Comparison of ENCODE assay signal across 14 cellular contexts in the genomic region with DNA sequence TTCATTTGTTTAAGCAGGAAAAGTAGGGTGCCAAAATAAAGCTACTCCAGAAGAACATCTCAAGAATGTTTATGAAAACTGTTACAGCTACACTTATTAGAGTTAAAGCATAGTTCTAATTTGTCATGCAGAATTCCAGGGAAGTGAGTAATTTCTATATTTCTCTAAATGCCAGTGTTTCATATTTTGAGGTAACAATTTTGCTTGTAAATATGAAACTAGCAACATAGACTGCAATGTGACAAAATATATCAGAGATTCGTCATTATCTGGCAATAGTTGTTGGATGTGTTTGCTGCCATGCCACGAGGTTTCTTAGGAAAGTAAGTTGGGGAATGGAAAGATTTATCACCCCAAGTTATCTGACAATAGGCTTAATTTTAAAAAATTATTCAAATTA.
A peak's percentile ranks its signal among the peaks of the same experiment; 100 is the strongest.
DNase-seq lines count a peak whose midpoint lies in the region; ATAC-seq and TF ChIP-seq lines count a peak whose summit lies in the region.
"Had no signal": no experiment of that assay in that cellular context is flagged by ENCODE, and none has a peak within 500 bp of the region (broad histone marks: within the 10 kb centered on the region; RNA-seq: fewer than 3 reads in every experiment).

No MANE protein-coding gene starts in this region.

- H3K27ac ChIP-seq in SJCRH30: peak overlapping the region; percentile 33; the same call in 1 of the 2 replicates
- H3K27ac ChIP-seq: C4-2B, dorsolateral prefrontal cortex had no signal

- CTCF ChIA-PET in activated CD8-positive, alpha-beta memory T cell treated with anti-CD3 and anti-CD28 coated beads, Interleukin-2, amount 10 ng/mL, durations not matched to agents 7 days and 5 days (lab: Charles Lee): no interaction called here

- DNase-seq in ELR (ENCODE audit: low read depth): peak; percentile 86
- DNase-seq in SJCRH30: no peak
- peak; percentile 81 for DNase-seq in fibroblast of gingiva (ENCODE audit: low read depth)
- no peak for DNase-seq in osteocyte (ENCODE audit: extremely low spot score, unreplicated experiment)
- DNase-seq in NCI-H526 (lab: John Stamatoyannopoulos, UW): no peak
- DNase-seq in activated CD8-positive, alpha-beta memory T cell treated with anti-CD3 and anti-CD28 coated beads, Interleukin-2, amount 10 ng/mL, durations not matched to agents 7 days and 5 days: no peak
- DNase-seq in AML-193 (lab: John Stamatoyannopoulos, UW): no peak
- DNase-seq in COLO668 (lab: John Stamatoyannopoulos, UW; ENCODE audit: unreplicated experiment): no peak
- DNase-seq: activated CD4-positive, alpha-beta T cell treated with anti-CD3 and anti-CD28 coated beads, Interleukin-2, amount 10 ng/mL, durations not matched to agents 7 days and 5 days; activated T-cell treated with anti-CD3 and anti-CD28 coated beads, Interleukin-2, amount 50 U/mL, for 48 hours; dorsolateral prefrontal cortex; glutamatergic neuron; islet precursor cell had no signal

- no peaks in the 10 kb centered on the region for H3K27me3 Mint-ChIP-seq in osteocyte (ENCODE audit: unreplicated experiment)
- peaks cover 15% of the 10 kb centered on the region for H3K27me3 Mint-ChIP-seq in activated CD8-positive, alpha-beta memory T cell treated with anti-CD3 and anti-CD28 coated beads, Interleukin-2, amount 10 ng/mL, durations not matched to agents 7 days and 5 days
- H3K27me3 Mint-ChIP-seq: activated CD4-positive, alpha-beta T cell treated with anti-CD3 and anti-CD28 coated beads, Interleukin-2, amount 10 ng/mL, durations not matched to agents 7 days and 5 days had no signal

- ATAC-seq in activated CD8-positive, alpha-beta memory T cell treated with anti-CD3 and anti-CD28 coated beads, Interleukin-2, amount 10 ng/mL, durations not matched to agents 7 days and 5 days: no peak

- TF ChIP-seq CTCF in osteocyte (IDR thresholded peaks at IDR 0.05): no peak

- no peaks in the 10 kb centered on the region for H3K9me3 ChIP-seq in SJCRH30 (replicated peaks)

- peak overlapping the region; percentile 74 for H3K27ac Mint-ChIP-seq in osteocyte (ENCODE audit: unreplicated experiment)
- H3K27ac Mint-ChIP-seq in activated CD8-positive, alpha-beta memory T cell treated with anti-CD3 and anti-CD28 coated beads, Interleukin-2, amount 10 ng/mL, durations not matched to agents 7 days and 5 days: no peak overlapping the region
- H3K27ac Mint-ChIP-seq: activated CD4-positive, alpha-beta T cell treated with anti-CD3 and anti-CD28 coated beads, Interleukin-2, amount 10 ng/mL, durations not matched to agents 7 days and 5 days had no signal

- H3K4me1 Mint-ChIP-seq in osteocyte (ENCODE audit: unreplicated experiment): peaks cover 64% of the 10 kb centered on the region
- no peaks in the 10 kb centered on the region for H3K4me1 Mint-ChIP-seq in activated CD8-positive, alpha-beta memory T cell treated with anti-CD3 and anti-CD28 coated beads, Interleukin-2, amount 10 ng/mL, durations not matched to agents 7 days and 5 days
- H3K4me1 Mint-ChIP-seq: activated CD4-positive, alpha-beta T cell treated with anti-CD3 and anti-CD28 coated beads, Interleukin-2, amount 10 ng/mL, durations not matched to agents 7 days and 5 days had no signal

- H3K36me3 Mint-ChIP-seq in osteocyte (ENCODE audit: unreplicated experiment): no peaks in the 10 kb centered on the region
- no peaks in the 10 kb centered on the region for H3K36me3 Mint-ChIP-seq in activated CD8-positive, alpha-beta memory T cell treated with anti-CD3 and anti-CD28 coated beads, Interleukin-2, amount 10 ng/mL, durations not matched to agents 7 days and 5 days

- peaks cover 23% of the 10 kb centered on the region for H3K4me1 ChIP-seq in SJCRH30

- H3K4me3 Mint-ChIP-seq in osteocyte (ENCODE audit: unreplicated experiment): no peak overlapping the region
- H3K4me3 Mint-ChIP-seq in activated CD8-positive, alpha-beta memory T cell treated with anti-CD3 and anti-CD28 coated beads, Interleukin-2, amount 10 ng/mL, durations not matched to agents 7 days and 5 days: no peak overlapping the region
- H3K4me3 Mint-ChIP-seq: activated CD4-positive, alpha-beta T cell treated with anti-CD3 and anti-CD28 coated beads, Interleukin-2, amount 10 ng/mL, durations not matched to agents 7 days and 5 days had no signal

- no peaks in the 10 kb centered on the region for H3K27me3 ChIP-seq in SJCRH30
- H3K27me3 ChIP-seq: dorsolateral prefrontal cortex had no signal

- no peaks in the 10 kb centered on the region for H3K36me3 ChIP-seq in SJCRH30

- H3K4me3 ChIP-seq in SJCRH30: no peak overlapping the region
- H3K4me3 ChIP-seq: dorsolateral prefrontal cortex had no signal

- H3K9me3 Mint-ChIP-seq in osteocyte (ENCODE audit: unreplicated experiment): no peaks in the 10 kb centered on the region
- H3K9me3 Mint-ChIP-seq in activated CD8-positive, alpha-beta memory T cell treated with anti-CD3 and anti-CD28 coated beads, Interleukin-2, amount 10 ng/mL, durations not matched to agents 7 days and 5 days (ENCODE audit: low read depth): no peaks in the 10 kb centered on the region
- H3K9me3 Mint-ChIP-seq: activated CD4-positive, alpha-beta T cell treated with anti-CD3 and anti-CD28 coated beads, Interleukin-2, amount 10 ng/mL, durations not matched to agents 7 days and 5 days had no signal

Comparison
In these comparisons a context has a peak if more than half of its experiments do, and no peak if none do; other contexts are left out.
1. DNase-seq: peak in ELR (single experiment) and fibroblast of gingiva (single experiment); none in SJCRH30 (0 of 2), osteocyte (single experiment), NCI-H526 (0 of 2), activated CD8-positive, alpha-beta memory T cell treated with anti-CD3 and anti-CD28 coated beads, Interleukin-2, amount 10 ng/mL, durations not matched to agents 7 days and 5 days (single experiment), AML-193 (0 of 2) and COLO668 (single experiment).